ENCODE assay signal across 19 cellular contexts in the genomic region with DNA sequence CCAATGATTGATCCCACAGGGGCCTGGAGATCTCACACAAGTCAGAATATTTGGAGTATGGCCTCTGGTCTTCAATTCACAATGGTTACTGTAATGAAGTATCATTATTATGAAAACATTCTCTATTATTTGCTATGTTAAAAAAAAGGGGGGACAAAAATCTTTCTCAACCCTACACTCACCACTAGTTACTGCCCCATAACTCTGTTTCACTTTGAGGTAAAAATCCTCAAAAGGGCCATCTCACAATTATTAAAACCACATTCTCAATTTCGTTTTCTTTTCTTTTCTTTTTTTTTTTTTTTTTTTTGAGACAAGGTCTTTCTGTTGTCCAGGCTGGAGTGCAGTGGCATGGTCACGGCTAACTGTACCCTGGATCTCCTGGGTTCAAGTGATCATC. TPM values are rescaled to one million over a fixed set of nuclear protein-coding genes. Genes with fewer than 3 reads are reported as not detected.
A peak's percentile ranks its signal among the peaks of the same experiment; 100 is the strongest.
DNase-seq lines count a peak whose midpoint lies in the region; ATAC-seq lines count a peak whose summit lies in the region.
"Had no signal": no experiment of that assay in that cellular context is flagged by ENCODE, and none has a peak within 500 bp of the region (broad histone marks: within the 10 kb centered on the region; RNA-seq: fewer than 3 reads in every experiment).

No MANE protein-coding gene starts in this region.

- 60 to 66% methylated on average over 2 of the region's 2 CpGs for WGBS in esophagus, 2 donors

- H3K4me3 ChIP-seq in esophagus (ENCODE audit: low read depth in 1 of 2, low read length in 2 of 2): no peak overlapping the region
- H3K4me3 ChIP-seq: BLaER1 treated with 17β-estradiol and CSF1 and Interleukin-3, amounts not matched to agents 10 nM and 100 nM; HAP-1 had no signal

- H3K4me1 ChIP-seq in esophagus (ENCODE audit: control insufficient read depth in 2 of 2, insufficient read depth in 2 of 2, low read length in 1 of 2): no peaks in the 10 kb centered on the region
- H3K4me1 ChIP-seq: BLaER1 treated with 17β-estradiol and CSF1 and Interleukin-3, amounts not matched to agents 10 nM and 100 nM; HAP-1 had no signal

- peak overlapping the region; percentile 38 to 77 for H3K27ac ChIP-seq in esophagus (ENCODE audit: low read depth in 2 of 2, low read length in 1 of 2)
- H3K27ac ChIP-seq: BLaER1 treated with 17β-estradiol and CSF1 and Interleukin-3, amounts not matched to agents 10 nM and 100 nM; KMS-11 had no signal

- no peak for DNase-seq in activated naive CD4-positive, alpha-beta T cell treated with anti-CD3 and anti-CD28 coated beads, Interleukin-2, amount 50 U/mL, for 16 hours
- DNase-seq in NCI-H1436 (lab: John Stamatoyannopoulos, UW): no peak
- DNase-seq: ACHN; Calu3; CD4-positive, alpha-beta T cell; DMS 273 treated with DMSO at 0.1 percent for 48 hours had no signal

- no peaks in the 10 kb centered on the region for H3K9me3 ChIP-seq in esophagus (ENCODE audit: control insufficient read depth in 2 of 2, insufficient read depth in 1 of 2, low read depth in 1 of 2, low read length in 1 of 2)
- H3K9me3 ChIP-seq: HAP-1 had no signal

- ATAC-seq in GM18867 (IDR thresholded peaks at IDR 0.05; ENCODE audit: unreplicated experiment) (peak; percentile 78), GM21390 (IDR thresholded peaks at IDR 0.05; ENCODE audit: unreplicated experiment) (peak; percentile 43), HG03432 (IDR thresholded peaks at IDR 0.05; ENCODE audit: unreplicated experiment) (peak; percentile 60), HG03439 (IDR thresholded peaks at IDR 0.05; ENCODE audit: unreplicated experiment) (no peak), esophagus mucosa (no peak)
- ATAC-seq: HepG2 had no signal

- no peaks in the 10 kb centered on the region for H3K27me3 ChIP-seq in esophagus (ENCODE audit: control insufficient read depth in 1 of 2, insufficient read depth in 2 of 2, low read length in 2 of 2)
- H3K27me3 ChIP-seq: BLaER1 treated with 17β-estradiol and CSF1 and Interleukin-3, amounts not matched to agents 10 nM and 100 nM had no signal

- H3K36me3 ChIP-seq in esophagus (ENCODE audit: control insufficient read depth in 2 of 2, insufficient read depth in 2 of 2, low read length in 1 of 2): no peaks in the 10 kb centered on the region
- H3K36me3 ChIP-seq: BLaER1 treated with 17β-estradiol and CSF1 and Interleukin-3, amounts not matched to agents 10 nM and 100 nM; HAP-1 had no signal

RNA-seq across cellular contexts. Expression of gene KCNC2, which starts 59.6 kb away (rescaled TPM):
- polyA plus RNA-seq in esophagus: under 1 TPM in 1 of 2 donors, not detected in 1; 0.04 TPM
- not detected for total RNA-seq in esophagus mucosa
- total RNA-seq: A172; Calu3; CD4-positive, alpha-beta T cell; Daoy; H1; HepG2 had no signal
- polyA plus RNA-seq: HepG2 had no signal

Comparison
In these comparisons a context has a peak if more than half of its experiments do, and no peak if none do; other contexts are left out.
1. ATAC-seq: peak in GM18867 (single experiment), GM21390 (single experiment) and HG03432 (single experiment); none in HG03439 (single experiment) and esophagus mucosa (single experiment).